ENCODE assay signal across 1 cellular context in genomic region chr9:135992486-135993408, GRCh38.
A peak's percentile ranks its signal among the peaks of the same experiment; 100 is the strongest.
TF ChIP-seq lines count a peak whose summit lies in the region.

No MANE protein-coding gene starts in this region.

TF ChIP-seq in HepG2, 621 proteins besides CTCF, POLR2A, EP300 and RAD21 (continued from another document and continues in another):
- TF ChIP-seq ZNF609 (CRISPR knock-in tag; IDR thresholded peaks at IDR 0.05; ENCODE audit: borderline replicate concordance) (peak; percentile 69; the same call in 1 of the 2 replicates), FOXA3 (CRISPR knock-in tag; IDR thresholded peaks at IDR 0.05) (peak; percentile 66), ZNF558 (CRISPR knock-in tag; IDR thresholded peaks at IDR 0.05; ENCODE audit: borderline replicate concordance) (peak; percentile 47; the same call in 1 of the 2 replicates), HMG20A (CRISPR knock-in tag; IDR thresholded peaks at IDR 0.05; ENCODE audit: borderline replicate concordance) (peak; percentile 52; the same call in 1 of the 2 replicates), NFAT5 (CRISPR knock-in tag; IDR thresholded peaks at IDR 0.05) (0 out of 2 replicates have a peak, but pooled peaks have one; percentile 43), SCMH1 (CRISPR knock-in tag; IDR thresholded peaks at IDR 0.05; ENCODE audit: borderline replicate concordance) (no peak), KDM4B (CRISPR knock-in tag; IDR thresholded peaks at IDR 0.05) (peak; percentile 16; the same call in 1 of the 2 replicates), NR2F2 (IDR thresholded peaks at IDR 0.05; ENCODE audit: borderline replicate concordance, low read depth) (peak; percentile 62; the same call in 1 of the 2 replicates), GLI4 (CRISPR knock-in tag; IDR thresholded peaks at IDR 0.05; ENCODE audit: borderline replicate concordance) (no peak; the same call in 1 of the 2 replicates), ZSCAN12 (CRISPR knock-in tag; IDR thresholded peaks at IDR 0.05) (no peak), THRA (CRISPR knock-in tag; IDR thresholded peaks at IDR 0.05; ENCODE audit: borderline replicate concordance) (peak; percentile 11; the same call in 1 of the 2 replicates), POGK (CRISPR knock-in tag; conservative IDR thresholded peaks at IDR 0.05) (peak; percentile 44; the same call in 1 of the 2 replicates), ZNF710 (CRISPR knock-in tag; IDR thresholded peaks at IDR 0.05; ENCODE audit: borderline replicate concordance) (no peak), HMGA1 (CRISPR knock-in tag; conservative IDR thresholded peaks at IDR 0.05) (no peak), GTF3A (CRISPR knock-in tag; conservative IDR thresholded peaks at IDR 0.05) (no peak), SRY (CRISPR knock-in tag; IDR thresholded peaks at IDR 0.05) (peak; percentile 74), ZNF362 (CRISPR knock-in tag; IDR thresholded peaks at IDR 0.05; ENCODE audit: borderline replicate concordance) (0 out of 2 replicates have a peak, but pooled peaks have one; percentile 14), ZNF160 (CRISPR knock-in tag; IDR thresholded peaks at IDR 0.05) (peak; percentile 67; the same call in 1 of the 2 replicates), PAWR (CRISPR knock-in tag; IDR thresholded peaks at IDR 0.05; ENCODE audit: borderline replicate concordance) (no peak), HDAC1 (CRISPR knock-in tag; IDR thresholded peaks at IDR 0.05) (peak; percentile 79), ZNF142 (CRISPR knock-in tag; IDR thresholded peaks at IDR 0.05) (peak; percentile 65; the same call in 1 of the 2 replicates), ZNF615 (CRISPR knock-in tag; IDR thresholded peaks at IDR 0.05; ENCODE audit: borderline replicate concordance) (0 out of 2 replicates have a peak, but pooled peaks have one; percentile 48), GABPB1 (CRISPR knock-in tag; IDR thresholded peaks at IDR 0.05) (peak; percentile 79), FOXO1 (CRISPR knock-in tag; IDR thresholded peaks at IDR 0.05) (no peak; the same call in 1 of the 2 replicates), MAX (IDR thresholded peaks at IDR 0.05) (peak; percentile 78)
